11 cellular contexts compared by ENCODE assay signal in genomic region chr2:227774011-227774624, GRCh38. TPM values are rescaled to one million over a fixed set of nuclear protein-coding genes. Genes with fewer than 3 reads are reported as not detected.
DNase-seq lines count a peak whose midpoint lies in the region; ATAC-seq, FAIRE-seq and TF ChIP-seq lines count a peak whose summit lies in the region.
"Had no signal": no experiment of that assay in that cellular context is flagged by ENCODE, and none has a peak within 500 bp of the region (broad histone marks: within the 10 kb centered on the region; RNA-seq: fewer than 3 reads in every experiment).

No MANE protein-coding gene starts in this region.

- DNase-seq in CD1c-positive myeloid dendritic cell (ENCODE audit: extremely low spot score) = peak; percentile 32
- DNase-seq in PC-3 = peak; percentile 45
- no peak for DNase-seq in keratinocyte (ENCODE audit: low read depth, low spot score)
- no peak for DNase-seq in NCI-H526 (lab: John Stamatoyannopoulos, UW)
- DNase-seq in COLO829 (ENCODE audit: low spot score) = no peak
- no peak for DNase-seq in activated effector memory CD4-positive, alpha-beta T cell treated with anti-CD3 and anti-CD28 coated beads, Interleukin-2, amount 50 U/mL, for 16 hours
- DNase-seq: activated naive CD4-positive, alpha-beta T cell treated with anti-CD3 and anti-CD28 coated beads, Interleukin-2, amount 10 ng/mL, durations not matched to agents 7 days and 5 days had no signal

- TF ChIP-seq CTCF in PC-3 (conservative IDR thresholded peaks at IDR 0.05; ENCODE audit: low read depth, low read length) (peak; percentile 60), keratinocyte (optimal IDR thresholded peaks at IDR 0.05 in 1 of 3, IDR thresholded peaks at IDR 0.05 in 1 of 3, conservative IDR thresholded peaks at IDR 0.05 in 1 of 3; ENCODE audit: extremely low read depth in 1 of 3, insufficient read depth in 2 of 3, low read length in 3 of 3) (peak in 2 of 3 experiments; percentile 25 to 45)

- H3K9me3 ChIP-seq in PC-3 (ENCODE audit: low read length) = no peaks in the 10 kb centered on the region
- no peaks in the 10 kb centered on the region for H3K9me3 ChIP-seq in keratinocyte (ENCODE audit: control insufficient read depth, low read depth, low read length)

- H3K9me2 ChIP-seq in PC-3 (replicated peaks; ENCODE audit: low read length) = no peaks in the 10 kb centered on the region

- H3K36me3 ChIP-seq in PC-3 (ENCODE audit: low read depth, low read length) (no peaks in the 10 kb centered on the region), keratinocyte (ENCODE audit: control insufficient read depth in 2 of 2, extremely low read depth in 1 of 2, insufficient read depth in 2 of 2, low read length in 2 of 2) (no peaks in the 10 kb centered on the region)

- H3K27me3 ChIP-seq in PC-3 (ENCODE audit: low read length) (no peaks in the 10 kb centered on the region), keratinocyte (ENCODE audit: control insufficient read depth, extremely low read depth, insufficient read depth, low read length) (no peaks in the 10 kb centered on the region)

- no TSS peak for BruUV-seq in PC-3 (replicated peaks; lab: Mats Ljungman, UMichigan)

- intact Hi-C loops in PC-3 (cut with micrococcal nuclease) = loop anchor here (2.0 kb wide), 1 partner anchor 89 kb away; no protein-coding TSS in a partner anchor

- CTCF ChIA-PET in PC-3 (lab: Charles Lee) = no interaction called here

- no peaks in the 10 kb centered on the region for H3K9me1 ChIP-seq in keratinocyte (ENCODE audit: control insufficient read depth, extremely low read depth, insufficient read depth, low read length)

- dilution Hi-C loops in keratinocyte (cut with MboI; ENCODE audit: extremely low pct_ligation_motif_present, low sequenced_read_pairs) = no loop called here

- H3F3A ChIP-seq in PC-3 (ENCODE audit: low read length, unreplicated experiment) = no peaks in the 10 kb centered on the region

- H3K4me3 ChIP-seq in PC-3 (ENCODE audit: low read length) = no peak overlapping the region
- H3K4me3 ChIP-seq in keratinocyte (ENCODE audit: control insufficient read depth in 2 of 3, extremely low read depth in 1 of 3, insufficient read depth in 2 of 3, low read depth in 1 of 3, low read length in 3 of 3) = no peak overlapping the region

- peak; percentile 78 for ATAC-seq in GM19351 (IDR thresholded peaks at IDR 0.05; ENCODE audit: unreplicated experiment)
- no peak for ATAC-seq in PC-3
- no peak for ATAC-seq in HG02623 (IDR thresholded peaks at IDR 0.05; ENCODE audit: unreplicated experiment)

- H3K4me1 ChIP-seq in PC-3 (ENCODE audit: insufficient read depth, low read length) = no peaks in the 10 kb centered on the region
- no peaks in the 10 kb centered on the region for H3K4me1 ChIP-seq in keratinocyte (ENCODE audit: control insufficient read depth, extremely low read depth, insufficient read depth, low read length)

- H3K79me2 ChIP-seq in PC-3 (ENCODE audit: low read length) = no peaks in the 10 kb centered on the region
- H3K79me2 ChIP-seq in keratinocyte (ENCODE audit: control insufficient read depth, insufficient read depth, low read length) = no peaks in the 10 kb centered on the region

- no peak for FAIRE-seq in keratinocyte (lab: Jason Lieb, UNC)
- FAIRE-seq: GM12892 had no signal

- H3K27ac ChIP-seq in PC-3 (ENCODE audit: low read length) (no peak overlapping the region), keratinocyte (ENCODE audit: control insufficient read depth, insufficient read depth, low read length) (no peak overlapping the region)

- H3K9ac ChIP-seq in PC-3 (ENCODE audit: low read length) = no peak overlapping the region
- H3K9ac ChIP-seq in keratinocyte (ENCODE audit: control insufficient read depth, extremely low read depth, insufficient read depth, low read length) = no peak overlapping the region

- POLR2A ChIA-PET in PC-3 (lab: Charles Lee; ENCODE audit: unreplicated experiment) = no interaction called here

- H2AFZ ChIP-seq in PC-3 (ENCODE audit: low read length) (no peak overlapping the region), keratinocyte (ENCODE audit: control insufficient read depth, low read length) (no peak overlapping the region)

- H3K4me2 ChIP-seq in PC-3 (ENCODE audit: low read length) (no peak overlapping the region), keratinocyte (ENCODE audit: control insufficient read depth, extremely low read depth, insufficient read depth, low read depth, low read length) (no peak overlapping the region)

- H4K20me1 ChIP-seq in PC-3 (ENCODE audit: low read length) (no peaks in the 10 kb centered on the region), keratinocyte (ENCODE audit: control insufficient read depth, extremely low read depth, insufficient read depth, low read length) (no peaks in the 10 kb centered on the region)

RNA-seq across cellular contexts. Expression of gene SCYGR8, which starts 28.4 kb away (rescaled TPM):
- not detected in 2 replicates for total RNA-seq in PC-3 (2014; rRNA removed)
- polyA plus RNA-seq in keratinocyte = not detected in 3 replicates
- not detected for polyA plus RNA-seq in keratinocyte (2011; ENCODE audit: low read depth)
- polyA plus RNA-seq in keratinocyte (2011; cell fraction: cytosol; rRNA removed) = not detected in 2 replicates
- not detected in 2 replicates for polyA plus RNA-seq in keratinocyte (2011; cell fraction: nucleus; rRNA removed)
- polyA plus RNA-seq in keratinocyte (2012; ENCODE audit: low replicate concordance) = not detected in 2 replicates
- polyA minus RNA-seq in keratinocyte = not detected in 3 replicates
- not detected for polyA minus RNA-seq in keratinocyte (2011; cell fraction: cytosol; rRNA and poly(A)+ RNA removed)
- not detected in 2 replicates for polyA minus RNA-seq in keratinocyte (2011; cell fraction: nucleus; rRNA and poly(A)+ RNA removed)
- total RNA-seq: T-helper 1 cell treated with Interleukin-12 subunit alpha and Interleukin-12 subunit beta and Interleukin-4 antibody, amounts not matched to agents 30 ng/mL and 1 ng/mL, for 36 hours had no signal

RNA-seq across cellular contexts. Expression of gene CCL20, which starts 39.5 kb away (rescaled TPM):
- total RNA-seq in PC-3 (2014; rRNA removed) = 1.7 and 1.8 TPM in 2 replicates
- polyA plus RNA-seq in keratinocyte = 0.70 to 13.5 TPM (median 5.2 TPM) in 3 replicates
- polyA plus RNA-seq in keratinocyte (2011; ENCODE audit: low read depth) = 3.1 TPM
- polyA plus RNA-seq in keratinocyte (2011; cell fraction: cytosol; rRNA removed) = 1.3 and 2.9 TPM in 2 replicates
- polyA plus RNA-seq in keratinocyte (2011; cell fraction: nucleus; rRNA removed) = 4.0 and 4.7 TPM in 2 replicates
- polyA plus RNA-seq in keratinocyte (2012; ENCODE audit: low replicate concordance) = 1.0 and 11.7 TPM in 2 replicates
- 1.5 to 6.9 TPM (median 2.0 TPM) in 3 replicates for polyA minus RNA-seq in keratinocyte
- not detected for polyA minus RNA-seq in keratinocyte (2011; cell fraction: cytosol; rRNA and poly(A)+ RNA removed)
- 2.1 and 3.4 TPM in 2 replicates for polyA minus RNA-seq in keratinocyte (2011; cell fraction: nucleus; rRNA and poly(A)+ RNA removed)

RNA-seq across cellular contexts. Expression of gene SCYGR7, which starts 46.0 kb away (rescaled TPM):
- total RNA-seq in PC-3 (2014; rRNA removed) = not detected in 2 replicates
- not detected in 3 replicates for polyA plus RNA-seq in keratinocyte
- not detected for polyA plus RNA-seq in keratinocyte (2011; ENCODE audit: low read depth)
- polyA plus RNA-seq in keratinocyte (2011; cell fraction: cytosol; rRNA removed) = not detected in 2 replicates
- polyA plus RNA-seq in keratinocyte (2011; cell fraction: nucleus; rRNA removed) = not detected in 2 replicates
- not detected in 2 replicates for polyA plus RNA-seq in keratinocyte (2012; ENCODE audit: low replicate concordance)
- not detected in 3 replicates for polyA minus RNA-seq in keratinocyte
- not detected for polyA minus RNA-seq in keratinocyte (2011; cell fraction: cytosol; rRNA and poly(A)+ RNA removed)
- not detected in 2 replicates for polyA minus RNA-seq in keratinocyte (2011; cell fraction: nucleus; rRNA and poly(A)+ RNA removed)
- total RNA-seq: T-helper 1 cell treated with Interleukin-12 subunit alpha and Interleukin-12 subunit beta and Interleukin-4 antibody, amounts not matched to agents 30 ng/mL and 1 ng/mL, for 36 hours had no signal

RNA-seq across cellular contexts. Expression of gene SCYGR6, which starts 49.6 kb away (rescaled TPM):
- total RNA-seq in PC-3 (2014; rRNA removed) = not detected in 2 replicates
- not detected in 3 replicates for polyA plus RNA-seq in keratinocyte
- not detected for polyA plus RNA-seq in keratinocyte (2011; ENCODE audit: low read depth)
- polyA plus RNA-seq in keratinocyte (2011; cell fraction: cytosol; rRNA removed) = not detected in 2 replicates
- polyA plus RNA-seq in keratinocyte (2011; cell fraction: nucleus; rRNA removed) = not detected in 2 replicates
- not detected in 2 replicates for polyA plus RNA-seq in keratinocyte (2012; ENCODE audit: low replicate concordance)
- polyA minus RNA-seq in keratinocyte = not detected in 3 replicates
- polyA minus RNA-seq in keratinocyte (2011; cell fraction: cytosol; rRNA and poly(A)+ RNA removed) = not detected
- not detected in 2 replicates for polyA minus RNA-seq in keratinocyte (2011; cell fraction: nucleus; rRNA and poly(A)+ RNA removed)
- total RNA-seq: T-helper 1 cell treated with Interleukin-12 subunit alpha and Interleukin-12 subunit beta and Interleukin-4 antibody, amounts not matched to agents 30 ng/mL and 1 ng/mL, for 36 hours had no signal

RNA-seq across cellular contexts. Expression of gene SLC19A3, which starts 56.3 kb away (rescaled TPM):
- 0.26 TPM in 1 of 2 replicates, not detected in the other for total RNA-seq in PC-3 (2014; rRNA removed)
- polyA plus RNA-seq in keratinocyte = 0.25 to 1.0 TPM (median 0.58 TPM) in 3 replicates
- polyA plus RNA-seq in keratinocyte (2011; ENCODE audit: low read depth) = 0.10 TPM
- 0.41 and 0.44 TPM in 2 replicates for polyA plus RNA-seq in keratinocyte (2011; cell fraction: cytosol; rRNA removed)
- 0.51 and 0.94 TPM in 2 replicates for polyA plus RNA-seq in keratinocyte (2011; cell fraction: nucleus; rRNA removed)
- polyA plus RNA-seq in keratinocyte (2012; ENCODE audit: low replicate concordance) = 0.25 and 0.59 TPM in 2 replicates
- 0.79 to 1.2 TPM in 2 of 3 replicates, not detected in the other for polyA minus RNA-seq in keratinocyte
- polyA minus RNA-seq in keratinocyte (2011; cell fraction: cytosol; rRNA and poly(A)+ RNA removed) = not detected
- polyA minus RNA-seq in keratinocyte (2011; cell fraction: nucleus; rRNA and poly(A)+ RNA removed) = 0.74 and 0.78 TPM in 2 replicates
- total RNA-seq: T-helper 1 cell treated with Interleukin-12 subunit alpha and Interleukin-12 subunit beta and Interleukin-4 antibody, amounts not matched to agents 30 ng/mL and 1 ng/mL, for 36 hours had no signal

Comparison
In these comparisons a context has a peak if more than half of its experiments do, and no peak if none do; other contexts are left out.
1. DNase-seq: peak in CD1c-positive myeloid dendritic cell (single experiment) and PC-3 (single experiment); none in keratinocyte (single experiment), NCI-H526 (0 of 2), COLO829 (single experiment) and activated effector memory CD4-positive, alpha-beta T cell treated with anti-CD3 and anti-CD28 coated beads, Interleukin-2, amount 50 U/mL, for 16 hours (single experiment).